In genomic region chr1:151443846-151444790, GRCh38 we compare ENCODE assay signal across 1 cellular context.
TF ChIP-seq lines count a peak whose summit lies in the region.

No MANE protein-coding gene starts in this region.

TF ChIP-seq in HCT116, 20 proteins besides CTCF, POLR2A, EP300 and RAD21 (continued from another document):
- TF ChIP-seq CBX3 (IDR thresholded peaks at IDR 0.05; ENCODE audit: low read depth): no peak
- TF ChIP-seq SP1 (IDR thresholded peaks at IDR 0.05; ENCODE audit: low read depth): no peak
- TF ChIP-seq ZFX (IDR thresholded peaks at IDR 0.05): no peak
- TF ChIP-seq SIN3A (IDR thresholded peaks at IDR 0.05; ENCODE audit: low read depth): no peak
